Comparison of ENCODE assay signal across 2 cellular contexts in the genomic region with DNA sequence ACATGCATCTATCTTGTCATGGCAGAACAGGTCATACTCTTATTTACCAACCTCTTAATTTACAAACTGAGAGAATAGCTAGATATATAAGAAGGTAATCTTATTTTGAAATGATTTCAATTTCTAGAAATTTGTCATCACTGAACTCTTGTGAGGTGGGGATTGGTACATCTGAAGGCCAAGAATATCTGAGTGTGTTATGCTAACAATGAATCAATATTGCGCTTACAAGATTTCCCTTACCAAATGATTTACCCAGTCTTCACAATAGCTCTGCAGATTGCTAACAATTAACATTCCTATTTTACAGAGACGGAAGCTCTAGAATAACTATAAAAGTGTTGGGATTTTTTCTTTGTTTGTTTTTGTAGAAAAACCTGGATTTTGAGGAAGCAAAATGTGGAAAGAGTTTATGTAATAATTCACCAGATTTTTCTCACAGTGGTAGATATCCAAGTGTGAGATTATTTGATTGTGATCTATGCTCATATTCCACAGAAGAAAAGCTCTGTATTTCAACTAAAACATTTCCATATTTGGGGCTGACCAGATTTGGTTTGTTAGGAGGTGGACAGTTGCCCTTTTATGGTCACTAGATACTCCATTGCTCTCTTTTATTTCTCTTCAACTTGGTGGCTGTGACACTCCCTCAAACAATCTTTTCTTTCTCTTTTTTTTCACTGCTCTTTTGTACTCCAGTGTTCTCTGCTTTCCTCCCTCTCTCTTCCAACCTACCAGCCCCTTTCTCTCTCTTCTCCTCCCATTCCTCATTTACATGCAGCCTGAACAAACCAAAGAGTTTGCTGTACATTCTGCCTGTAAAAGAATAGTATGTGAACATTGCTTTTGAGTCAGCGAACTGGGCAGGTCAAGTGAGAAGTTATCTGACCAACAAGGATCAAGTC.
TF ChIP-seq lines count a peak whose summit lies in the region.

No MANE protein-coding gene starts in this region.

TF ChIP-seq in WTC11, 78 proteins besides CTCF, POLR2A, EP300 and RAD21 (continued from another document):
- TF ChIP-seq, protein P1, sequence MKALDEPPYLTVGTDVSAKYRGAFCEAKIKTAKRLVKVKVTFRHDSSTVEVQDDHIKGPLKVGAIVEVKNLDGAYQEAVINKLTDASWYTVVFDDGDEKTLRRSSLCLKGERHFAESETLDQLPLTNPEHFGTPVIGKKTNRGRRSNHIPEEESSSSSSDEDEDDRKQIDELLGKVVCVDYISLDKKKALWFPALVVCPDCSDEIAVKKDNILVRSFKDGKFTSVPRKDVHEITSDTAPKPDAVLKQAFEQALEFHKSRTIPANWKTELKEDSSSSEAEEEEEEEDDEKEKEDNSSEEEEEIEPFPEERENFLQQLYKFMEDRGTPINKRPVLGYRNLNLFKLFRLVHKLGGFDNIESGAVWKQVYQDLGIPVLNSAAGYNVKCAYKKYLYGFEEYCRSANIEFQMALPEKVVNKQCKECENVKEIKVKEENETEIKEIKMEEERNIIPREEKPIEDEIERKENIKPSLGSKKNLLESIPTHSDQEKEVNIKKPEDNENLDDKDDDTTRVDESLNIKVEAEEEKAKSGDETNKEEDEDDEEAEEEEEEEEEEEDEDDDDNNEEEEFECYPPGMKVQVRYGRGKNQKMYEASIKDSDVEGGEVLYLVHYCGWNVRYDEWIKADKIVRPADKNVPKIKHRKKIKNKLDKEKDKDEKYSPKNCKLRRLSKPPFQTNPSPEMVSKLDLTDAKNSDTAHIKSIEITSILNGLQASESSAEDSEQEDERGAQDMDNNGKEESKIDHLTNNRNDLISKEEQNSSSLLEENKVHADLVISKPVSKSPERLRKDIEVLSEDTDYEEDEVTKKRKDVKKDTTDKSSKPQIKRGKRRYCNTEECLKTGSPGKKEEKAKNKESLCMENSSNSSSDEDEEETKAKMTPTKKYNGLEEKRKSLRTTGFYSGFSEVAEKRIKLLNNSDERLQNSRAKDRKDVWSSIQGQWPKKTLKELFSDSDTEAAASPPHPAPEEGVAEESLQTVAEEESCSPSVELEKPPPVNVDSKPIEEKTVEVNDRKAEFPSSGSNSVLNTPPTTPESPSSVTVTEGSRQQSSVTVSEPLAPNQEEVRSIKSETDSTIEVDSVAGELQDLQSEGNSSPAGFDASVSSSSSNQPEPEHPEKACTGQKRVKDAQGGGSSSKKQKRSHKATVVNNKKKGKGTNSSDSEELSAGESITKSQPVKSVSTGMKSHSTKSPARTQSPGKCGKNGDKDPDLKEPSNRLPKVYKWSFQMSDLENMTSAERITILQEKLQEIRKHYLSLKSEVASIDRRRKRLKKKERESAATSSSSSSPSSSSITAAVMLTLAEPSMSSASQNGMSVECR (CRISPR knock-in tag; IDR thresholded peaks at IDR 0.05; ENCODE audit: borderline replicate concordance), result no peak
- TF ChIP-seq, protein P2, sequence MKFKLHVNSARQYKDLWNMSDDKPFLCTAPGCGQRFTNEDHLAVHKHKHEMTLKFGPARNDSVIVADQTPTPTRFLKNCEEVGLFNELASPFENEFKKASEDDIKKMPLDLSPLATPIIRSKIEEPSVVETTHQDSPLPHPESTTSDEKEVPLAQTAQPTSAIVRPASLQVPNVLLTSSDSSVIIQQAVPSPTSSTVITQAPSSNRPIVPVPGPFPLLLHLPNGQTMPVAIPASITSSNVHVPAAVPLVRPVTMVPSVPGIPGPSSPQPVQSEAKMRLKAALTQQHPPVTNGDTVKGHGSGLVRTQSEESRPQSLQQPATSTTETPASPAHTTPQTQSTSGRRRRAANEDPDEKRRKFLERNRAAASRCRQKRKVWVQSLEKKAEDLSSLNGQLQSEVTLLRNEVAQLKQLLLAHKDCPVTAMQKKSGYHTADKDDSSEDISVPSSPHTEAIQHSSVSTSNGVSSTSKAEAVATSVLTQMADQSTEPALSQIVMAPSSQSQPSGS (CRISPR knock-in tag; IDR thresholded peaks at IDR 0.05; ENCODE audit: borderline replicate concordance, low read depth), result no peak
- TF ChIP-seq ZNF263 (CRISPR knock-in tag; IDR thresholded peaks at IDR 0.05; ENCODE audit: low read depth) (no peak), EMX1 (CRISPR knock-in tag; IDR thresholded peaks at IDR 0.05) (no peak), PRRX2 (CRISPR knock-in tag; IDR thresholded peaks at IDR 0.05) (no peak), TEAD4 (CRISPR knock-in tag; IDR thresholded peaks at IDR 0.05) (no peak), MYBL2 (CRISPR knock-in tag; IDR thresholded peaks at IDR 0.05) (no peak), TEAD1 (CRISPR knock-in tag; IDR thresholded peaks at IDR 0.05) (no peak), HMGA2 (CRISPR knock-in tag; IDR thresholded peaks at IDR 0.05) (no peak)
- TF ChIP-seq, protein P3, sequence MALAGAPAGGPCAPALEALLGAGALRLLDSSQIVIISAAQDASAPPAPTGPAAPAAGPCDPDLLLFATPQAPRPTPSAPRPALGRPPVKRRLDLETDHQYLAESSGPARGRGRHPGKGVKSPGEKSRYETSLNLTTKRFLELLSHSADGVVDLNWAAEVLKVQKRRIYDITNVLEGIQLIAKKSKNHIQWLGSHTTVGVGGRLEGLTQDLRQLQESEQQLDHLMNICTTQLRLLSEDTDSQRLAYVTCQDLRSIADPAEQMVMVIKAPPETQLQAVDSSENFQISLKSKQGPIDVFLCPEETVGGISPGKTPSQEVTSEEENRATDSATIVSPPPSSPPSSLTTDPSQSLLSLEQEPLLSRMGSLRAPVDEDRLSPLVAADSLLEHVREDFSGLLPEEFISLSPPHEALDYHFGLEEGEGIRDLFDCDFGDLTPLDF (CRISPR knock-in tag; IDR thresholded peaks at IDR 0.05), result no peak
- TF ChIP-seq, protein P4, sequence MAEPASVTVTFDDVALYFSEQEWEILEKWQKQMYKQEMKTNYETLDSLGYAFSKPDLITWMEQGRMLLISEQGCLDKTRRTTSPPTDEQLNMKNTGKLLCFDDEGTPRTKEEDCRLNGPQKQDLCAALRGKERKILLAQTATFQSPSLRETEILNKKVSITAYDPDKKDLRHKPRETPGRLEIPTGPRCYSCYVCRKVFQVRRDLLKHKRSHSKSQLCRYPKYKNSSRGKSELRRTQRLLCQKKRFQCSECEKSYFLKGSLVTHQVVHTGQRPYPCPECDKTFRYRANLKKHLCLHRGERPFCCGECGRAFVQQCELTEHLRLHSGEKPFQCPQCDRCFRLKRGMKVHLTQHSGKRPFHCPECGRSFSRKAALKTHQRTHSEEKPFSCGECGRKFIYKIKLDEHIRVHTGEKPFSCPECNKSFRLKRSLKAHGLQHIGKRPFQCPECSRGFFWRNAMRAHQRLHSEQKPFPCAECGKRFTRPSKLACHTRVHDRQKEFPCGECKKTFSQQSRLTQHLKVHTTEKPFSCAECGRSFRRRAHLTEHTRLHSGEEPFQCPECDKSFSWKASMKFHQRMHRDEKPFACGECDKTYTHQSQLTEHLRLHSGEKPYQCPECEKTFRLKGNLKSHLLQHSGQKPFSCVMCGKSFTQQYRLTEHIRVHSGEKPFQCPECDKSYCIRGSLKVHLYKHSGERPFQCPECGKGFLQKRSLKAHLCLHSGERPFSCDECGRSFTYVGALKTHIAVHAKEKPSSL (CRISPR knock-in tag; conservative IDR thresholded peaks at IDR 0.05), result no peak
- TF ChIP-seq, protein P5, sequence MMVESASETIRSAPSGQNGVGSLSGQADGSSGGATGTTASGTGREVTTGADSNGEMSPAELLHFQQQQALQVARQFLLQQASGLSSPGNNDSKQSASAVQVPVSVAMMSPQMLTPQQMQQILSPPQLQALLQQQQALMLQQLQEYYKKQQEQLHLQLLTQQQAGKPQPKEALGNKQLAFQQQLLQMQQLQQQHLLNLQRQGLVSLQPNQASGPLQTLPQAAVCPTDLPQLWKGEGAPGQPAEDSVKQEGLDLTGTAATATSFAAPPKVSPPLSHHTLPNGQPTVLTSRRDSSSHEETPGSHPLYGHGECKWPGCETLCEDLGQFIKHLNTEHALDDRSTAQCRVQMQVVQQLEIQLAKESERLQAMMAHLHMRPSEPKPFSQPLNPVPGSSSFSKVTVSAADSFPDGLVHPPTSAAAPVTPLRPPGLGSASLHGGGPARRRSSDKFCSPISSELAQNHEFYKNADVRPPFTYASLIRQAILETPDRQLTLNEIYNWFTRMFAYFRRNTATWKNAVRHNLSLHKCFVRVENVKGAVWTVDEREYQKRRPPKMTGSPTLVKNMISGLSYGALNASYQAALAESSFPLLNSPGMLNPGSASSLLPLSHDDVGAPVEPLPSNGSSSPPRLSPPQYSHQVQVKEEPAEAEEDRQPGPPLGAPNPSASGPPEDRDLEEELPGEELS (CRISPR knock-in tag; IDR thresholded peaks at IDR 0.05), result no peak
TF ChIP-seq in WTC11: peak in this region for 0.

TF ChIP-seq in SK-N-SH treated with all-trans-retinoic acid at 6 μM for 48 hours, 23 proteins besides CTCF, POLR2A, EP300 and RAD21 (continued from another document):
- TF ChIP-seq, protein P6, sequence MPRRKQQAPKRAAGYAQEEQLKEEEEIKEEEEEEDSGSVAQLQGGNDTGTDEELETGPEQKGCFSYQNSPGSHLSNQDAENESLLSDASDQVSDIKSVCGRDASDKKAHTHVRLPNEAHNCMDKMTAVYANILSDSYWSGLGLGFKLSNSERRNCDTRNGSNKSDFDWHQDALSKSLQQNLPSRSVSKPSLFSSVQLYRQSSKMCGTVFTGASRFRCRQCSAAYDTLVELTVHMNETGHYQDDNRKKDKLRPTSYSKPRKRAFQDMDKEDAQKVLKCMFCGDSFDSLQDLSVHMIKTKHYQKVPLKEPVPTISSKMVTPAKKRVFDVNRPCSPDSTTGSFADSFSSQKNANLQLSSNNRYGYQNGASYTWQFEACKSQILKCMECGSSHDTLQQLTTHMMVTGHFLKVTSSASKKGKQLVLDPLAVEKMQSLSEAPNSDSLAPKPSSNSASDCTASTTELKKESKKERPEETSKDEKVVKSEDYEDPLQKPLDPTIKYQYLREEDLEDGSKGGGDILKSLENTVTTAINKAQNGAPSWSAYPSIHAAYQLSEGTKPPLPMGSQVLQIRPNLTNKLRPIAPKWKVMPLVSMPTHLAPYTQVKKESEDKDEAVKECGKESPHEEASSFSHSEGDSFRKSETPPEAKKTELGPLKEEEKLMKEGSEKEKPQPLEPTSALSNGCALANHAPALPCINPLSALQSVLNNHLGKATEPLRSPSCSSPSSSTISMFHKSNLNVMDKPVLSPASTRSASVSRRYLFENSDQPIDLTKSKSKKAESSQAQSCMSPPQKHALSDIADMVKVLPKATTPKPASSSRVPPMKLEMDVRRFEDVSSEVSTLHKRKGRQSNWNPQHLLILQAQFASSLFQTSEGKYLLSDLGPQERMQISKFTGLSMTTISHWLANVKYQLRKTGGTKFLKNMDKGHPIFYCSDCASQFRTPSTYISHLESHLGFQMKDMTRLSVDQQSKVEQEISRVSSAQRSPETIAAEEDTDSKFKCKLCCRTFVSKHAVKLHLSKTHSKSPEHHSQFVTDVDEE (CRISPR knock-in tag; IDR thresholded peaks at IDR 0.05), result no peak
- TF ChIP-seq ZFP30 (CRISPR knock-in tag; IDR thresholded peaks at IDR 0.05) (no peak), ARNTL (CRISPR knock-in tag; IDR thresholded peaks at IDR 0.05; ENCODE audit: borderline replicate concordance, low read depth) (no peak), ZFP3 (CRISPR knock-in tag; IDR thresholded peaks at IDR 0.05) (no peak), RARB (CRISPR knock-in tag; IDR thresholded peaks at IDR 0.05) (no peak), ZNF8 (CRISPR knock-in tag; IDR thresholded peaks at IDR 0.05) (no peak), PPARA (CRISPR knock-in tag; IDR thresholded peaks at IDR 0.05; ENCODE audit: borderline replicate concordance) (no peak), OSR1 (CRISPR knock-in tag; IDR thresholded peaks at IDR 0.05) (no peak), GLIS3 (CRISPR knock-in tag; IDR thresholded peaks at IDR 0.05) (no peak), ZNF565 (CRISPR knock-in tag; conservative IDR thresholded peaks at IDR 0.05; ENCODE audit: low read depth) (no peak)
- TF ChIP-seq, protein P7, sequence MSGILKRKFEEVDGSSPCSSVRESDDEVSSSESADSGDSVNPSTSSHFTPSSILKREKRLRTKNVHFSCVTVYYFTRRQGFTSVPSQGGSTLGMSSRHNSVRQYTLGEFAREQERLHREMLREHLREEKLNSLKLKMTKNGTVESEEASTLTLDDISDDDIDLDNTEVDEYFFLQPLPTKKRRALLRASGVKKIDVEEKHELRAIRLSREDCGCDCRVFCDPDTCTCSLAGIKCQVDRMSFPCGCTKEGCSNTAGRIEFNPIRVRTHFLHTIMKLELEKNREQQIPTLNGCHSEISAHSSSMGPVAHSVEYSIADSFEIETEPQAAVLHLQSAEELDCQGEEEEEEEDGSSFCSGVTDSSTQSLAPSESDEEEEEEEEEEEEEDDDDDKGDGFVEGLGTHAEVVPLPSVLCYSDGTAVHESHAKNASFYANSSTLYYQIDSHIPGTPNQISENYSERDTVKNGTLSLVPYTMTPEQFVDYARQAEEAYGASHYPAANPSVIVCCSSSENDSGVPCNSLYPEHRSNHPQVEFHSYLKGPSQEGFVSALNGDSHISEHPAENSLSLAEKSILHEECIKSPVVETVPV (CRISPR knock-in tag; IDR thresholded peaks at IDR 0.05), result no peak
- TF ChIP-seq, protein P8, sequence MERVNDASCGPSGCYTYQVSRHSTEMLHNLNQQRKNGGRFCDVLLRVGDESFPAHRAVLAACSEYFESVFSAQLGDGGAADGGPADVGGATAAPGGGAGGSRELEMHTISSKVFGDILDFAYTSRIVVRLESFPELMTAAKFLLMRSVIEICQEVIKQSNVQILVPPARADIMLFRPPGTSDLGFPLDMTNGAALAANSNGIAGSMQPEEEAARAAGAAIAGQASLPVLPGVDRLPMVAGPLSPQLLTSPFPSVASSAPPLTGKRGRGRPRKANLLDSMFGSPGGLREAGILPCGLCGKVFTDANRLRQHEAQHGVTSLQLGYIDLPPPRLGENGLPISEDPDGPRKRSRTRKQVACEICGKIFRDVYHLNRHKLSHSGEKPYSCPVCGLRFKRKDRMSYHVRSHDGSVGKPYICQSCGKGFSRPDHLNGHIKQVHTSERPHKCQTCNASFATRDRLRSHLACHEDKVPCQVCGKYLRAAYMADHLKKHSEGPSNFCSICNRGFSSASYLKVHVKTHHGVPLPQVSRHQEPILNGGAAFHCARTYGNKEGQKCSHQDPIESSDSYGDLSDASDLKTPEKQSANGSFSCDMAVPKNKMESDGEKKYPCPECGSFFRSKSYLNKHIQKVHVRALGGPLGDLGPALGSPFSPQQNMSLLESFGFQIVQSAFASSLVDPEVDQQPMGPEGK (CRISPR knock-in tag; IDR thresholded peaks at IDR 0.05; ENCODE audit: borderline replicate concordance), result no peak
TF ChIP-seq in SK-N-SH treated with all-trans-retinoic acid at 6 μM for 48 hours: peak in this region for 0.
